ENCODE assay signal across 2 cellular contexts in genomic region chr20:63364801-63365585, GRCh38.
TF ChIP-seq lines count a peak whose summit lies in the region.

No MANE protein-coding gene starts in this region.

TF ChIP-seq in H1, 55 proteins besides CTCF, POLR2A, EP300 and RAD21 (continued from another document):
- no peak for TF ChIP-seq TAF1 (IDR thresholded peaks at IDR 0.05; ENCODE audit: low read depth, low read length)
- TF ChIP-seq TAF7 (optimal IDR thresholded peaks at IDR 0.05; ENCODE audit: borderline replicate concordance, low read depth, low read length), result no peak
- TF ChIP-seq CHD7 (IDR thresholded peaks at IDR 0.05; ENCODE audit: insufficient replicate concordance, low read length), result no peak
- TF ChIP-seq SIRT6 (IDR thresholded peaks at IDR 0.05; ENCODE audit: low read length), result no peak
- no peak for TF ChIP-seq ATF2 (IDR thresholded peaks at IDR 0.05; ENCODE audit: low read length)
- TF ChIP-seq CHD2 (IDR thresholded peaks at IDR 0.05; ENCODE audit: low read length), result no peak
- TF ChIP-seq EZH2 (IDR thresholded peaks at IDR 0.05; ENCODE audit: low read depth, low read length, severe bottlenecking), result no peak
- no peak for TF ChIP-seq KDM4A (IDR thresholded peaks at IDR 0.05; ENCODE audit: low read depth, low read length, severe bottlenecking)

TF ChIP-seq in SK-N-SH treated with all-trans-retinoic acid at 6 μM for 48 hours, 23 proteins besides CTCF, POLR2A, EP300 and RAD21 (continued from another document):
- TF ChIP-seq ZNF565 (CRISPR knock-in tag; conservative IDR thresholded peaks at IDR 0.05; ENCODE audit: low read depth), result no peak
- TF ChIP-seq RARB (CRISPR knock-in tag; IDR thresholded peaks at IDR 0.05), result no peak
- TF ChIP-seq CREB5 (CRISPR knock-in tag; IDR thresholded peaks at IDR 0.05; ENCODE audit: low read depth), result no peak
- TF ChIP-seq ESRRG (CRISPR knock-in tag; IDR thresholded peaks at IDR 0.05), result no peak
- no peak for TF ChIP-seq SNAI2 (CRISPR knock-in tag; IDR thresholded peaks at IDR 0.05)
- no peak for TF ChIP-seq ZC3H10 (CRISPR knock-in tag; IDR thresholded peaks at IDR 0.05)
- TF ChIP-seq GLIS3 (CRISPR knock-in tag; IDR thresholded peaks at IDR 0.05), result no peak
- no peak for TF ChIP-seq POU6F1 (CRISPR knock-in tag; IDR thresholded peaks at IDR 0.05; ENCODE audit: borderline replicate concordance, low read depth)
- no peak for TF ChIP-seq OSR1 (CRISPR knock-in tag; IDR thresholded peaks at IDR 0.05)
- TF ChIP-seq ZNF8 (CRISPR knock-in tag; IDR thresholded peaks at IDR 0.05), result no peak
